In genomic region chr11:64259533-64260067, GRCh38 we compare ENCODE assay signal across 20 cellular contexts. TPM values are rescaled to one million over a fixed set of nuclear protein-coding genes. Genes with fewer than 3 reads are reported as not detected.
DNase-seq lines count a peak whose midpoint lies in the region; ATAC-seq, FAIRE-seq and TF ChIP-seq lines count a peak whose summit lies in the region.
"Had no signal": no experiment of that assay in that cellular context is flagged by ENCODE, and none has a peak within 500 bp of the region (broad histone marks: within the 10 kb centered on the region; RNA-seq: fewer than 3 reads in every experiment).

No MANE protein-coding gene starts in this region.

- H3K4me3 Mint-ChIP-seq in IgD-negative memory B cell (peak overlapping the region in 2 of 4 donors; percentile 6 to 68), endothelial cell (ENCODE audit: unreplicated experiment) (peak overlapping the region; percentile 71)
- no peak overlapping the region for H3K4me3 Mint-ChIP-seq in stimulated activated naive CD8-positive, alpha-beta T cell treated with anti-CD3 and anti-CD28 coated beads, Interleukin-15, Interleukin-2, amounts not matched to agents 100 ng/mL and 50 ng/mL, for 24 hours
- H3K4me3 Mint-ChIP-seq in CD4-positive, alpha-beta memory T cell, result peak overlapping the region in 1 of 8 donors; percentile 49
- H3K4me3 Mint-ChIP-seq: activated naive CD8-positive, alpha-beta T cell treated with anti-CD3 and anti-CD28 coated beads, Interleukin-2, amount 10 ng/mL, durations not matched to agents 7 days and 5 days had no signal

- in situ Hi-C loops in HepG2 (cut with HindIII; ENCODE audit: extremely low pct_ligation_motif_present, low pct_unique_long_range_greater_than_20kb), result no loop called here

- CTCF ChIA-PET in HepG2 (lab: Yijun Ruan, JAX; ENCODE audit: low intra/inter-chr PET ratio, low total read pairs), result no interaction called here
- CTCF ChIA-PET in CD4-positive, alpha-beta memory T cell (lab: Charles Lee; ENCODE audit: partially characterized antibody), result interaction anchor here (0.8 kb wide), 1 partner anchor 10 kb away, joined by 3 read pairs; no protein-coding TSS in a partner anchor

- POLR2A ChIA-PET in HepG2 (lab: Yijun Ruan, JAX), result interaction anchor here (2.6 kb wide), 1 partner anchor 10 kb away, joined by 10 read pairs; no protein-coding TSS in a partner anchor
- POLR2A ChIA-PET in CD4-positive, alpha-beta memory T cell (lab: Charles Lee; ENCODE audit: partially characterized antibody), result no interaction called here

- no peak for TF ChIP-seq RAD21 in HepG2 (CRISPR knock-in tag; IDR thresholded peaks at IDR 0.05)

- H3K4me2 ChIP-seq in HepG2 (ENCODE audit: low read depth, low read length), result no peak overlapping the region

- H3K27me3 ChIP-seq in HepG2 (ENCODE audit: control insufficient read depth in 1 of 2, insufficient read depth in 2 of 2, low read length in 2 of 2), result no peaks in the 10 kb centered on the region
- no peaks in the 10 kb centered on the region for H3K27me3 ChIP-seq in right lobe of liver
- no peaks in the 10 kb centered on the region for H3K27me3 ChIP-seq in CD4-positive, alpha-beta memory T cell (ENCODE audit: insufficient read depth, low read length)
- H3K27me3 ChIP-seq in effector memory CD4-positive, alpha-beta T cell (replicated peaks; ENCODE audit: control insufficient read depth, insufficient read depth, low read length, poor library complexity, severe bottlenecking), result no peaks in the 10 kb centered on the region
- H3K27me3 ChIP-seq: gastroesophageal sphincter, transverse colon had no signal

- H3K36me3 ChIP-seq in HepG2 (replicated peaks in 1 of 2; ENCODE audit: control insufficient read depth in 1 of 2, insufficient read depth in 2 of 2, low read length in 2 of 2) (peaks cover 14 to 45% of the 10 kb centered on the region in 2 experiments; a peak in 4 of 5 replicates), right lobe of liver (peaks cover 0 to 5% (median 0%) of the 10 kb centered on the region in 4 donors)
- peaks cover 8% of the 10 kb centered on the region for H3K36me3 ChIP-seq in CD4-positive, alpha-beta memory T cell (ENCODE audit: insufficient read depth, low read length)
- H3K36me3 ChIP-seq in effector memory CD4-positive, alpha-beta T cell (ENCODE audit: control insufficient read depth, insufficient read depth, low read length), result peaks cover 6% of the 10 kb centered on the region

- no peak for TF ChIP-seq CTCF in HepG2 (CRISPR knock-in tag; IDR thresholded peaks at IDR 0.05)
- no peak for TF ChIP-seq CTCF in right lobe of liver (IDR thresholded peaks at IDR 0.05)
- TF ChIP-seq CTCF in endothelial cell (IDR thresholded peaks at IDR 0.05; ENCODE audit: unreplicated experiment), result no peak

- TF ChIP-seq POLR2A in HepG2 (IDR thresholded peaks at IDR 0.05; ENCODE audit: insufficient read depth in 1 of 2, low read depth in 2 of 2, low read length in 2 of 2) (no peak), right lobe of liver (IDR thresholded peaks at IDR 0.05) (no peak)

- no peak for DNase-seq in HepG2 (ENCODE audit: low spot score)
- no peak for DNase-seq in right lobe of liver
- DNase-seq in endothelial cell (ENCODE audit: low spot score), result no peak
- no peak for DNase-seq in ecto neural progenitor cell (ENCODE audit: low spot score)
- DNase-seq in CD4-positive, alpha-beta memory T cell, result no peak
- DNase-seq in effector memory CD4-positive, alpha-beta T cell, result no peak
- DNase-seq: activated CD8-positive, alpha-beta memory T cell treated with anti-CD3 and anti-CD28 coated beads for 24 hours; activated naive CD8-positive, alpha-beta T cell treated with anti-CD3 and anti-CD28 coated beads, Interleukin-2, amount 10 ng/mL, durations not matched to agents 7 days and 5 days; effector CD8-positive, alpha-beta T cell; hypothalamus; NCI-H1105; NCI-H510A treated with DMSO at 0.1 percent for 48 hours; retina; stimulated activated CD4-positive, alpha-beta T cell treated with anti-CD3 and anti-CD28 coated beads, Interleukin-4, amount 100 ng/mL, for 1 hour; transverse colon had no signal

- H3K9me3 Mint-ChIP-seq in IgD-negative memory B cell, result no peaks in the 10 kb centered on the region
- H3K9me3 Mint-ChIP-seq in endothelial cell (ENCODE audit: unreplicated experiment), result no peaks in the 10 kb centered on the region
- H3K9me3 Mint-ChIP-seq in stimulated activated naive CD8-positive, alpha-beta T cell treated with anti-CD3 and anti-CD28 coated beads, Interleukin-15, Interleukin-2, amounts not matched to agents 100 ng/mL and 50 ng/mL, for 24 hours, result no peaks in the 10 kb centered on the region
- no peaks in the 10 kb centered on the region for H3K9me3 Mint-ChIP-seq in CD4-positive, alpha-beta memory T cell
- H3K9me3 Mint-ChIP-seq: activated naive CD8-positive, alpha-beta T cell treated with anti-CD3 and anti-CD28 coated beads, Interleukin-2, amount 10 ng/mL, durations not matched to agents 7 days and 5 days had no signal

- no peak overlapping the region for H3K4me3 ChIP-seq in HepG2 (replicated peaks in 1 of 3; ENCODE audit: insufficient read depth in 1 of 3, low read depth in 2 of 3, low read length in 3 of 3)
- H3K4me3 ChIP-seq in right lobe of liver, result no peak overlapping the region
- H3K4me3 ChIP-seq in CD4-positive, alpha-beta memory T cell (ENCODE audit: low read length in 2 of 2), result no peak overlapping the region
- no peak overlapping the region for H3K4me3 ChIP-seq in effector memory CD4-positive, alpha-beta T cell (ENCODE audit: insufficient read depth, low read depth, low read length, poor library complexity, severe bottlenecking)
- H3K4me3 ChIP-seq: gastroesophageal sphincter, SK-N-MC, transverse colon had no signal

- intact Hi-C loops in HepG2 (cut with micrococcal nuclease; ENCODE audit: unreplicated experiment) (no loop called here), right lobe of liver (cut with DNase I) (no loop called here)
- intact Hi-C loops in CD4-positive, alpha-beta memory T cell (cut with micrococcal nuclease), result no loop called here

- H3K27ac Mint-ChIP-seq in IgD-negative memory B cell (peak overlapping the region in 2 of 3 donors; percentile 54 to 66), endothelial cell (ENCODE audit: unreplicated experiment) (no peak overlapping the region)
- peak overlapping the region; percentile 38 for H3K27ac Mint-ChIP-seq in stimulated activated naive CD8-positive, alpha-beta T cell treated with anti-CD3 and anti-CD28 coated beads, Interleukin-15, Interleukin-2, amounts not matched to agents 100 ng/mL and 50 ng/mL, for 24 hours
- peak overlapping the region in 2 of 7 donors; percentile 60 to 79 for H3K27ac Mint-ChIP-seq in CD4-positive, alpha-beta memory T cell

- peaks cover 0 to 7% (median 3%) of the 10 kb centered on the region in 3 donors for H3K4me1 Mint-ChIP-seq in IgD-negative memory B cell
- H3K4me1 Mint-ChIP-seq in endothelial cell (ENCODE audit: unreplicated experiment), result peaks cover 4% of the 10 kb centered on the region
- H3K4me1 Mint-ChIP-seq in stimulated activated naive CD8-positive, alpha-beta T cell treated with anti-CD3 and anti-CD28 coated beads, Interleukin-15, Interleukin-2, amounts not matched to agents 100 ng/mL and 50 ng/mL, for 24 hours (ENCODE audit: low read depth), result peaks cover 13% of the 10 kb centered on the region
- peaks cover 1 to 8% (median 5%) of the 10 kb centered on the region in 4 donors for H3K4me1 Mint-ChIP-seq in CD4-positive, alpha-beta memory T cell

- H3K27ac ChIP-seq in HepG2 (ENCODE audit: extremely low read length, insufficient read depth, low read length), result no peak overlapping the region
- no peak overlapping the region for H3K27ac ChIP-seq in right lobe of liver
- no peak overlapping the region for H3K27ac ChIP-seq in CD4-positive, alpha-beta memory T cell (ENCODE audit: low read depth, low read length)
- H3K27ac ChIP-seq in effector memory CD4-positive, alpha-beta T cell (ENCODE audit: insufficient read depth, low read length, poor library complexity, severe bottlenecking), result no peak overlapping the region
- H3K27ac ChIP-seq: gastroesophageal sphincter, SK-N-MC, transverse colon had no signal

- ATAC-seq in HepG2 (no peak), right lobe of liver (no peak)
- ATAC-seq: gastroesophageal sphincter had no signal

- H3K9ac ChIP-seq in HepG2 (ENCODE audit: insufficient read depth, low read depth, low read length), result no peak overlapping the region

- peaks cover 2% of the 10 kb centered on the region for H3K36me3 Mint-ChIP-seq in IgD-negative memory B cell
- H3K36me3 Mint-ChIP-seq in endothelial cell (ENCODE audit: low read depth, unreplicated experiment), result peaks cover 20% of the 10 kb centered on the region
- peaks cover 16% of the 10 kb centered on the region for H3K36me3 Mint-ChIP-seq in stimulated activated naive CD8-positive, alpha-beta T cell treated with anti-CD3 and anti-CD28 coated beads, Interleukin-15, Interleukin-2, amounts not matched to agents 100 ng/mL and 50 ng/mL, for 24 hours (ENCODE audit: low read depth)
- H3K36me3 Mint-ChIP-seq in CD4-positive, alpha-beta memory T cell, result peaks cover 10 to 13% of the 10 kb centered on the region in 2 donors

- H3K9me3 ChIP-seq in HepG2 (ENCODE audit: low read length) (no peaks in the 10 kb centered on the region), right lobe of liver (no peaks in the 10 kb centered on the region)
- no peaks in the 10 kb centered on the region for H3K9me3 ChIP-seq in CD4-positive, alpha-beta memory T cell (ENCODE audit: control insufficient read depth in 1 of 2, low read length in 2 of 2)
- no peaks in the 10 kb centered on the region for H3K9me3 ChIP-seq in effector memory CD4-positive, alpha-beta T cell (ENCODE audit: control insufficient read depth, low read length)
- H3K9me3 ChIP-seq: gastroesophageal sphincter, transverse colon had no signal

- H3K27me3 Mint-ChIP-seq in IgD-negative memory B cell, result no peaks in the 10 kb centered on the region
- H3K27me3 Mint-ChIP-seq in endothelial cell (ENCODE audit: unreplicated experiment), result peaks cover 13% of the 10 kb centered on the region
- H3K27me3 Mint-ChIP-seq in stimulated activated naive CD8-positive, alpha-beta T cell treated with anti-CD3 and anti-CD28 coated beads, Interleukin-15, Interleukin-2, amounts not matched to agents 100 ng/mL and 50 ng/mL, for 24 hours, result no peaks in the 10 kb centered on the region
- H3K27me3 Mint-ChIP-seq in CD4-positive, alpha-beta memory T cell, result no peaks in the 10 kb centered on the region
- H3K27me3 Mint-ChIP-seq: activated naive CD8-positive, alpha-beta T cell treated with anti-CD3 and anti-CD28 coated beads, Interleukin-2, amount 10 ng/mL, durations not matched to agents 7 days and 5 days had no signal

- TF ChIP-seq EP300 in HepG2 (IDR thresholded peaks at IDR 0.05; ENCODE audit: low read depth in 2 of 2, low read length in 2 of 2), result no peak
- no peak for TF ChIP-seq EP300 in HepG2 (CRISPR knock-in tag; IDR thresholded peaks at IDR 0.05; ENCODE audit: borderline replicate concordance)

- no peaks in the 10 kb centered on the region for H3K79me2 ChIP-seq in HepG2 (ENCODE audit: insufficient read depth, low read length)

- FAIRE-seq in HepG2 (lab: Jason Lieb, UNC), result no peak
- FAIRE-seq: islet of Langerhans had no signal

- BruUV-seq in HepG2 (replicated peaks; lab: Mats Ljungman, UMichigan), result no TSS peak

- H4K20me1 ChIP-seq in HepG2 (ENCODE audit: insufficient read depth, low read length), result no peaks in the 10 kb centered on the region

- no peaks in the 10 kb centered on the region for H3K4me1 ChIP-seq in HepG2 (ENCODE audit: insufficient read depth, low read length)
- H3K4me1 ChIP-seq in right lobe of liver, result no peaks in the 10 kb centered on the region
- no peaks in the 10 kb centered on the region for H3K4me1 ChIP-seq in CD4-positive, alpha-beta memory T cell (ENCODE audit: insufficient read depth, low read length)
- no peaks in the 10 kb centered on the region for H3K4me1 ChIP-seq in effector memory CD4-positive, alpha-beta T cell (ENCODE audit: control insufficient read depth, insufficient read depth, low read length, poor library complexity, severe bottlenecking)
- H3K4me1 ChIP-seq: gastroesophageal sphincter, transverse colon had no signal

- WGBS in HepG2 (ENCODE audit: low lambda C conversion rate), result 88% methylated on average over 4 of the region's 4 CpGs
- 63% methylated on average over 3 of the region's 4 CpGs for WGBS in right lobe of liver (ENCODE audit: insufficient coverage, low coverage, low lambda C conversion rate, missing lambda C conversion rate)

- no peak overlapping the region for H2AFZ ChIP-seq in HepG2 (ENCODE audit: low read length)

RNA-seq across cellular contexts. Expression of gene PLCB3, which starts 8.3 kb away (rescaled TPM):
- total RNA-seq in HepG2 (2016; rRNA removed; fragmentation: Illumina TruSeq; extraction: Trizol), result 11.0 and 13.8 TPM in 2 replicates
- 1.0 and 1.3 TPM in 2 replicates for total RNA-seq in HepG2 (2016; cell fraction: cytosol; rRNA removed; fragmentation: Illumina TruSeq; extraction: Trizol; ENCODE audit: low read depth)
- total RNA-seq in HepG2 (2016; cell fraction: insoluble cytoplasmic fraction; rRNA removed; fragmentation: Illumina TruSeq; extraction: Trizol), result 8.3 and 13.7 TPM in 2 replicates
- total RNA-seq in HepG2 (2016; cell fraction: membrane; rRNA removed; fragmentation: Illumina TruSeq; extraction: Trizol), result 4.1 and 4.8 TPM in 2 replicates
- 10.2 and 12.9 TPM in 2 replicates for total RNA-seq in HepG2 (2016; cell fraction: nucleus; rRNA removed; fragmentation: Illumina TruSeq; extraction: Trizol)
- 7.5 and 9.0 TPM in 2 replicates for polyA plus RNA-seq in HepG2 (2011; rRNA removed)
- 4.0 and 5.1 TPM in 2 replicates for polyA plus RNA-seq in HepG2 (2011; cell fraction: cytosol; rRNA removed)
- polyA plus RNA-seq in HepG2 (2011; cell fraction: nucleus; rRNA removed), result 41.8 and 57.9 TPM in 2 replicates
- polyA plus RNA-seq in HepG2 (2012), result 4.3 TPM in 2 replicates
- 0.59 and 0.66 TPM in 2 replicates for polyA plus RNA-seq in HepG2 (2016; cell fraction: cytosol; fragmentation: Illumina TruSeq; extraction: Trizol; ENCODE audit: low read depth)
- polyA plus RNA-seq in HepG2 (2016; cell fraction: insoluble cytoplasmic fraction; fragmentation: Illumina TruSeq; extraction: Trizol; ENCODE audit: low read depth), result 7.0 and 8.7 TPM in 2 replicates
- 1.6 and 1.9 TPM in 2 replicates for polyA plus RNA-seq in HepG2 (2016; cell fraction: membrane; fragmentation: Illumina TruSeq; extraction: Trizol; ENCODE audit: low read depth)
- polyA plus RNA-seq in HepG2 (2016; cell fraction: nucleus; fragmentation: Illumina TruSeq; extraction: Trizol; ENCODE audit: insufficient read depth, low read depth), result 30.9 and 31.3 TPM in 2 replicates
- polyA minus RNA-seq in HepG2 (2011; rRNA and poly(A)+ RNA removed; ENCODE audit: low replicate concordance), result 16.2 and 72.0 TPM in 2 replicates
- polyA minus RNA-seq in HepG2 (2011; cell fraction: cytosol; rRNA and poly(A)+ RNA removed), result 6.0 and 9.0 TPM in 2 replicates
- polyA minus RNA-seq in HepG2 (2011; cell fraction: nucleus; rRNA and poly(A)+ RNA removed), result 7.6 and 9.8 TPM in 2 replicates
- 1 to 10 TPM; 5.4 to 8.0 (median 6.7) TPM for total RNA-seq in right lobe of liver
- polyA plus RNA-seq in IgD-negative memory B cell, result 0.33 TPM
- total RNA-seq in endothelial cell (ENCODE audit: unreplicated experiment), result 51.0 TPM
- 10 to 100 TPM; 10.8 to 11.9 TPM for total RNA-seq in CD4-positive, alpha-beta memory T cell
- under 1 TPM in 1 of 2 donors, not detected in 1; 0.71 TPM for polyA plus RNA-seq in CD4-positive, alpha-beta memory T cell

RNA-seq across cellular contexts. Expression of gene PPP1R14B, which starts 12.9 kb away (rescaled TPM):
- total RNA-seq in HepG2 (2016; rRNA removed; fragmentation: Illumina TruSeq; extraction: Trizol) (120 and 148 TPM in 2 replicates), right lobe of liver (10 to 100 TPM; 34.1 to 90.3 (median 49.7) TPM), endothelial cell (ENCODE audit: unreplicated experiment) (201 TPM)
- total RNA-seq in HepG2 (2016; cell fraction: cytosol; rRNA removed; fragmentation: Illumina TruSeq; extraction: Trizol; ENCODE audit: low read depth), result 601 and 608 TPM in 2 replicates
- total RNA-seq in HepG2 (2016; cell fraction: insoluble cytoplasmic fraction; rRNA removed; fragmentation: Illumina TruSeq; extraction: Trizol), result 105 and 157 TPM in 2 replicates
- 455 and 460 TPM in 2 replicates for total RNA-seq in HepG2 (2016; cell fraction: membrane; rRNA removed; fragmentation: Illumina TruSeq; extraction: Trizol)
- total RNA-seq in HepG2 (2016; cell fraction: nucleus; rRNA removed; fragmentation: Illumina TruSeq; extraction: Trizol), result 61.8 and 68.9 TPM in 2 replicates
- polyA plus RNA-seq in HepG2 (2011; rRNA removed) (110 and 111 TPM in 2 replicates), IgD-negative memory B cell (48.1 TPM)
- 95.7 and 131 TPM in 2 replicates for polyA plus RNA-seq in HepG2 (2011; cell fraction: cytosol; rRNA removed)
- 65.2 and 70.2 TPM in 2 replicates for polyA plus RNA-seq in HepG2 (2011; cell fraction: nucleus; rRNA removed)
- polyA plus RNA-seq in HepG2 (2012), result 85.4 and 91.2 TPM in 2 replicates
- polyA plus RNA-seq in HepG2 (2016; cell fraction: cytosol; fragmentation: Illumina TruSeq; extraction: Trizol; ENCODE audit: low read depth), result 679 and 681 TPM in 2 replicates
- polyA plus RNA-seq in HepG2 (2016; cell fraction: insoluble cytoplasmic fraction; fragmentation: Illumina TruSeq; extraction: Trizol; ENCODE audit: low read depth), result 111 and 115 TPM in 2 replicates
- 417 and 441 TPM in 2 replicates for polyA plus RNA-seq in HepG2 (2016; cell fraction: membrane; fragmentation: Illumina TruSeq; extraction: Trizol; ENCODE audit: low read depth)
- 105 and 136 TPM in 2 replicates for polyA plus RNA-seq in HepG2 (2016; cell fraction: nucleus; fragmentation: Illumina TruSeq; extraction: Trizol; ENCODE audit: insufficient read depth, low read depth)
- 28.2 and 115 TPM in 2 replicates for polyA minus RNA-seq in HepG2 (2011; rRNA and poly(A)+ RNA removed; ENCODE audit: low replicate concordance)
- polyA minus RNA-seq in HepG2 (2011; cell fraction: cytosol; rRNA and poly(A)+ RNA removed), result 27.3 and 27.5 TPM in 2 replicates
- 10.6 and 13.1 TPM in 2 replicates for polyA minus RNA-seq in HepG2 (2011; cell fraction: nucleus; rRNA and poly(A)+ RNA removed)
- 10 to 100 TPM; 32.2 to 38.4 TPM for total RNA-seq in CD4-positive, alpha-beta memory T cell
- polyA plus RNA-seq in CD4-positive, alpha-beta memory T cell, result 10 to 100 TPM; 52.1 to 83.5 TPM

RNA-seq across cellular contexts. Expression of gene FKBP2, which starts 18.7 kb away (rescaled TPM):
- total RNA-seq in HepG2 (2016; rRNA removed; fragmentation: Illumina TruSeq; extraction: Trizol), result 29.4 and 53.3 TPM in 2 replicates
- 18.2 and 19.3 TPM in 2 replicates for total RNA-seq in HepG2 (2016; cell fraction: cytosol; rRNA removed; fragmentation: Illumina TruSeq; extraction: Trizol; ENCODE audit: low read depth)
- total RNA-seq in HepG2 (2016; cell fraction: insoluble cytoplasmic fraction; rRNA removed; fragmentation: Illumina TruSeq; extraction: Trizol), result 32.3 and 56.4 TPM in 2 replicates
- 18.4 and 23.6 TPM in 2 replicates for total RNA-seq in HepG2 (2016; cell fraction: membrane; rRNA removed; fragmentation: Illumina TruSeq; extraction: Trizol)
- 36.5 and 38.1 TPM in 2 replicates for total RNA-seq in HepG2 (2016; cell fraction: nucleus; rRNA removed; fragmentation: Illumina TruSeq; extraction: Trizol)
- polyA plus RNA-seq in HepG2 (2011; rRNA removed), result 30.1 and 36.0 TPM in 2 replicates
- polyA plus RNA-seq in HepG2 (2011; cell fraction: cytosol; rRNA removed), result 43.4 and 54.7 TPM in 2 replicates
- 26.7 and 33.6 TPM in 2 replicates for polyA plus RNA-seq in HepG2 (2011; cell fraction: nucleus; rRNA removed)
- polyA plus RNA-seq in HepG2 (2012), result 49.8 and 55.5 TPM in 2 replicates
- polyA plus RNA-seq in HepG2 (2016; cell fraction: cytosol; fragmentation: Illumina TruSeq; extraction: Trizol; ENCODE audit: low read depth), result 23.8 and 29.7 TPM in 2 replicates
- polyA plus RNA-seq in HepG2 (2016; cell fraction: insoluble cytoplasmic fraction; fragmentation: Illumina TruSeq; extraction: Trizol; ENCODE audit: low read depth), result 44.0 and 46.7 TPM in 2 replicates
- polyA plus RNA-seq in HepG2 (2016; cell fraction: membrane; fragmentation: Illumina TruSeq; extraction: Trizol; ENCODE audit: low read depth), result 22.8 and 23.9 TPM in 2 replicates
- 104 and 111 TPM in 2 replicates for polyA plus RNA-seq in HepG2 (2016; cell fraction: nucleus; fragmentation: Illumina TruSeq; extraction: Trizol; ENCODE audit: insufficient read depth, low read depth)
- polyA minus RNA-seq in HepG2 (2011; rRNA and poly(A)+ RNA removed; ENCODE audit: low replicate concordance), result 21.5 and 47.8 TPM in 2 replicates
- 13.1 and 15.1 TPM in 2 replicates for polyA minus RNA-seq in HepG2 (2011; cell fraction: cytosol; rRNA and poly(A)+ RNA removed)
- 5.5 and 7.8 TPM in 2 replicates for polyA minus RNA-seq in HepG2 (2011; cell fraction: nucleus; rRNA and poly(A)+ RNA removed)
- total RNA-seq in right lobe of liver, result 100 to 1,000 TPM in 1 of 6 experiments, 10 to 100 TPM in 5; 49.4 to 108 (median 66.7) TPM
- polyA plus RNA-seq in IgD-negative memory B cell, result 101 TPM
- total RNA-seq in endothelial cell (ENCODE audit: unreplicated experiment), result 35.3 TPM
- total RNA-seq in CD4-positive, alpha-beta memory T cell, result 10 to 100 TPM; 41.4 to 46.4 TPM
- 100 to 1,000 TPM; 106 to 107 TPM for polyA plus RNA-seq in CD4-positive, alpha-beta memory T cell

RNA-seq across cellular contexts. Expression of gene BAD, which starts 24.9 kb away (rescaled TPM):
- total RNA-seq in HepG2 (2016; rRNA removed; fragmentation: Illumina TruSeq; extraction: Trizol) (28.5 and 33.0 TPM in 2 replicates), right lobe of liver (10 to 100 TPM; 22.0 to 53.8 (median 26.0) TPM), endothelial cell (ENCODE audit: unreplicated experiment) (40.7 TPM)
- total RNA-seq in HepG2 (2016; cell fraction: cytosol; rRNA removed; fragmentation: Illumina TruSeq; extraction: Trizol; ENCODE audit: low read depth), result 38.1 and 48.3 TPM in 2 replicates
- 31.6 and 32.7 TPM in 2 replicates for total RNA-seq in HepG2 (2016; cell fraction: insoluble cytoplasmic fraction; rRNA removed; fragmentation: Illumina TruSeq; extraction: Trizol)
- 45.1 and 50.4 TPM in 2 replicates for total RNA-seq in HepG2 (2016; cell fraction: membrane; rRNA removed; fragmentation: Illumina TruSeq; extraction: Trizol)
- total RNA-seq in HepG2 (2016; cell fraction: nucleus; rRNA removed; fragmentation: Illumina TruSeq; extraction: Trizol), result 11.0 and 16.1 TPM in 2 replicates
- polyA plus RNA-seq in HepG2 (2011; rRNA removed) (17.9 and 21.2 TPM in 2 replicates), IgD-negative memory B cell (53.2 TPM)
- polyA plus RNA-seq in HepG2 (2011; cell fraction: cytosol; rRNA removed), result 16.2 and 25.5 TPM in 2 replicates
- polyA plus RNA-seq in HepG2 (2011; cell fraction: nucleus; rRNA removed), result 11.7 and 12.5 TPM in 2 replicates
- 7.1 and 11.0 TPM in 2 replicates for polyA plus RNA-seq in HepG2 (2012)
- polyA plus RNA-seq in HepG2 (2016; cell fraction: cytosol; fragmentation: Illumina TruSeq; extraction: Trizol; ENCODE audit: low read depth), result 44.2 and 54.0 TPM in 2 replicates
- 30.5 and 33.9 TPM in 2 replicates for polyA plus RNA-seq in HepG2 (2016; cell fraction: insoluble cytoplasmic fraction; fragmentation: Illumina TruSeq; extraction: Trizol; ENCODE audit: low read depth)
- polyA plus RNA-seq in HepG2 (2016; cell fraction: membrane; fragmentation: Illumina TruSeq; extraction: Trizol; ENCODE audit: low read depth), result 44.1 and 45.8 TPM in 2 replicates
- 18.3 and 24.9 TPM in 2 replicates for polyA plus RNA-seq in HepG2 (2016; cell fraction: nucleus; fragmentation: Illumina TruSeq; extraction: Trizol; ENCODE audit: insufficient read depth, low read depth)
- 10.3 and 10.8 TPM in 2 replicates for polyA minus RNA-seq in HepG2 (2011; rRNA and poly(A)+ RNA removed; ENCODE audit: low replicate concordance)
- 3.5 and 4.1 TPM in 2 replicates for polyA minus RNA-seq in HepG2 (2011; cell fraction: cytosol; rRNA and poly(A)+ RNA removed)
- 3.1 and 4.0 TPM in 2 replicates for polyA minus RNA-seq in HepG2 (2011; cell fraction: nucleus; rRNA and poly(A)+ RNA removed)
- total RNA-seq in CD4-positive, alpha-beta memory T cell, result 10 to 100 TPM; 23.1 to 26.2 TPM
- polyA plus RNA-seq in CD4-positive, alpha-beta memory T cell, result 10 to 100 TPM; 48.2 to 70.1 TPM

RNA-seq across cellular contexts. Expression of gene VEGFB, which starts 25.2 kb away (rescaled TPM):
- total RNA-seq in HepG2 (2016; rRNA removed; fragmentation: Illumina TruSeq; extraction: Trizol) (10.1 and 11.3 TPM in 2 replicates), right lobe of liver (10 to 100 TPM in 5 of 6 experiments, 1 to 10 TPM in 1; 7.5 to 33.2 (median 16.6) TPM), endothelial cell (ENCODE audit: unreplicated experiment) (11.5 TPM)
- total RNA-seq in HepG2 (2016; cell fraction: cytosol; rRNA removed; fragmentation: Illumina TruSeq; extraction: Trizol; ENCODE audit: low read depth), result 33.3 and 36.0 TPM in 2 replicates
- total RNA-seq in HepG2 (2016; cell fraction: insoluble cytoplasmic fraction; rRNA removed; fragmentation: Illumina TruSeq; extraction: Trizol), result 7.7 and 10.8 TPM in 2 replicates
- total RNA-seq in HepG2 (2016; cell fraction: membrane; rRNA removed; fragmentation: Illumina TruSeq; extraction: Trizol), result 38.1 and 42.4 TPM in 2 replicates
- 6.0 and 7.4 TPM in 2 replicates for total RNA-seq in HepG2 (2016; cell fraction: nucleus; rRNA removed; fragmentation: Illumina TruSeq; extraction: Trizol)
- polyA plus RNA-seq in HepG2 (2011; rRNA removed) (9.0 and 10.8 TPM in 2 replicates), IgD-negative memory B cell (34.8 TPM)
- 6.4 and 7.2 TPM in 2 replicates for polyA plus RNA-seq in HepG2 (2011; cell fraction: cytosol; rRNA removed)
- polyA plus RNA-seq in HepG2 (2011; cell fraction: nucleus; rRNA removed), result 14.7 and 17.2 TPM in 2 replicates
- polyA plus RNA-seq in HepG2 (2012), result 40.4 and 54.0 TPM in 2 replicates
- 75.5 and 81.3 TPM in 2 replicates for polyA plus RNA-seq in HepG2 (2016; cell fraction: cytosol; fragmentation: Illumina TruSeq; extraction: Trizol; ENCODE audit: low read depth)
- 19.0 and 24.4 TPM in 2 replicates for polyA plus RNA-seq in HepG2 (2016; cell fraction: insoluble cytoplasmic fraction; fragmentation: Illumina TruSeq; extraction: Trizol; ENCODE audit: low read depth)
- 73.2 and 75.8 TPM in 2 replicates for polyA plus RNA-seq in HepG2 (2016; cell fraction: membrane; fragmentation: Illumina TruSeq; extraction: Trizol; ENCODE audit: low read depth)
- polyA plus RNA-seq in HepG2 (2016; cell fraction: nucleus; fragmentation: Illumina TruSeq; extraction: Trizol; ENCODE audit: insufficient read depth, low read depth), result 29.2 and 36.6 TPM in 2 replicates
- 8.3 and 8.6 TPM in 2 replicates for polyA minus RNA-seq in HepG2 (2011; rRNA and poly(A)+ RNA removed; ENCODE audit: low replicate concordance)
- 9.6 and 10.8 TPM in 2 replicates for polyA minus RNA-seq in HepG2 (2011; cell fraction: cytosol; rRNA and poly(A)+ RNA removed)
- 2.8 and 3.7 TPM in 2 replicates for polyA minus RNA-seq in HepG2 (2011; cell fraction: nucleus; rRNA and poly(A)+ RNA removed)
- 10 to 100 TPM; 96.8 to 97.3 TPM for total RNA-seq in CD4-positive, alpha-beta memory T cell
- 10 to 100 TPM in 1 of 2 donors, 1 to 10 TPM in 1; 2.3 to 22.2 TPM for polyA plus RNA-seq in CD4-positive, alpha-beta memory T cell
